13 cellular contexts compared by ENCODE assay signal in genomic region chr5:136061630-136062381, GRCh38. TPM values are rescaled to one million over a fixed set of nuclear protein-coding genes. Genes with fewer than 3 reads are reported as not detected.
"Had no signal": no experiment of that assay in that cellular context is flagged by ENCODE, and none has a peak within 500 bp of the region (broad histone marks: within the 10 kb centered on the region; RNA-seq: fewer than 3 reads in every experiment).

No MANE protein-coding gene starts in this region.

- H3K36me3 ChIP-seq: thoracic aorta, uterus, WERI-Rb-1 had no signal

- H3K79me2 ChIP-seq: parathyroid adenoma had no signal

- H2AFZ ChIP-seq: parathyroid adenoma had no signal

- H3K4me3 Mint-ChIP-seq: naive B cell; T-helper 1 cell treated with Interleukin-12 subunit alpha and Interleukin-12 subunit beta and Interleukin-4 antibody, amounts not matched to agents 30 μg/mL and 1 μg/mL, for 36 hours had no signal

- H3K9me3 Mint-ChIP-seq: activated naive CD4-positive, alpha-beta T cell treated with anti-CD3 and anti-CD28 coated beads, Interleukin-2, amount 50 U/mL, for 72 hours; naive B cell; T-helper 1 cell treated with Interleukin-12 subunit alpha and Interleukin-12 subunit beta and Interleukin-4 antibody, amounts not matched to agents 30 μg/mL and 1 μg/mL, for 36 hours had no signal

- DNase-seq: activated effector memory CD4-positive, alpha-beta T cell treated with anti-CD3 and anti-CD28 coated beads, Interleukin-2, amount 50 U/mL, for 16 hours; effector CD8-positive, alpha-beta T cell; foreskin melanocyte; naive B cell; stimulated activated CD4-positive, alpha-beta T cell treated with anti-CD3 and anti-CD28 coated beads, Interleukin-12 subunit alpha, Interleukin-12 subunit beta, amount 100 ng/mL, for 4 hours; stimulated activated CD4-positive, alpha-beta T cell treated with anti-CD3 and anti-CD28 coated beads, Interleukin-2, amount 100 ng/mL, for 24 hours; uterus had no signal

- H3K27ac Mint-ChIP-seq: activated naive CD4-positive, alpha-beta T cell treated with anti-CD3 and anti-CD28 coated beads, Interleukin-2, amount 50 U/mL, for 72 hours; naive B cell; T-helper 1 cell treated with Interleukin-12 subunit alpha and Interleukin-12 subunit beta and Interleukin-4 antibody, amounts not matched to agents 30 μg/mL and 1 μg/mL, for 36 hours had no signal

- H3K9ac ChIP-seq: parathyroid adenoma had no signal

- H3K4me1 ChIP-seq: parathyroid adenoma had no signal

- H3K4me1 Mint-ChIP-seq: naive B cell had no signal

- H3K36me3 Mint-ChIP-seq: activated naive CD4-positive, alpha-beta T cell treated with anti-CD3 and anti-CD28 coated beads, Interleukin-2, amount 50 U/mL, for 72 hours; naive B cell had no signal

- H3K27me3 ChIP-seq: uterus had no signal

- H3K4me3 ChIP-seq: lung, thoracic aorta, uterus had no signal

- H3K27ac ChIP-seq: parathyroid adenoma, thoracic aorta, uterus, WERI-Rb-1 had no signal

- H3K9me3 ChIP-seq: thoracic aorta, uterus had no signal

RNA-seq across cellular contexts. Expression of gene TGFBI, which starts 33.0 kb away (rescaled TPM):
- total RNA-seq: activated naive CD4-positive, alpha-beta T cell treated with anti-CD3 and anti-CD28 coated beads, Interleukin-2, amount 50 U/mL, for 72 hours had no signal
